7 cellular contexts compared by ENCODE assay signal in the genomic region with DNA sequence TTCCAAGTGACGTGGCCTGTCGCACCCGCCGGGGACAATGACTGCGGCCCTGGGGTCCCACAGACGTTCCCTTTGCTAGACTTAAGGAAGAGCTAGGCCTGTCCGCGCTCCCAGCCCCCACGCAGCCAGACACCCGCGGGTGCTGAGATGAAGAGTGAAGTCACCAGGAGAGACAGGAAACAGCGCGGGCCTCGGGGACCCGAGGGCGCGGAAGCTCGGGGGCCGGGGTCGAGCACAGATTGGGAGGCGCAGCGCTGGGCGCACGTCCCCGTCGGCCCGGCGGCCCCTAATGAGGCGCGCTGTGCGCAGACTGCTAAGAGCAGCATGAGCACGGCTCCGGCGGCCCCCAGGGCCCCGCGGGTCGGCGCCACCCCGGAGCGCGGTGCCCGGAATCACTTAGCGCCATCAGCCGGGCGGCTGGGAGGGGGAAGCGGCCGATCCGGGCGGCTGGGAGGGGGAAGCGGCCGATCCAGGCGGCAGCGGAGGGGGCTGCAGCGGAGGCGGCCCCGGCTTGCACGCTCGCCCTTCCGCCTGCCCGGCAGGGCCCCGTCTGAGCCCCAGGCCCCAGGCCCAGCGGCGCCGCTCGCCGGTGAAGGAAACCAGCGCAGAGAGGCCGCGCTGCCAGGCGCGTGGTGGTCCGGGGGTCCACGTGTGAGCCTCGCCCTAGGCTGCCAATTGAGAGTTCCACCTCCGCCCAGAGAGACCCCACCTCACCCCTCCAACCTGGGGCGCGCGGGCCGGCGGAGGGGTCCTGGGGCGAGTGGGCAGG. TPM values are rescaled to one million over a fixed set of nuclear protein-coding genes. Genes with fewer than 3 reads are reported as not detected.
DNase-seq lines count a peak whose midpoint lies in the region; ATAC-seq, FAIRE-seq and TF ChIP-seq lines count a peak whose summit lies in the region.
"Had no signal": no experiment of that assay in that cellular context is flagged by ENCODE, and none has a peak within 500 bp of the region (broad histone marks: within the 10 kb centered on the region; RNA-seq: fewer than 3 reads in every experiment).

No MANE protein-coding gene starts in this region.

- no peak overlapping the region for H2BK15ac ChIP-seq in IMR-90 (ENCODE audit: low read depth, low read length)

- no peak overlapping the region for H3K9ac ChIP-seq in IMR-90 (ENCODE audit: low read depth, low read length)

- H3K36me3 ChIP-seq in IMR-90 (ENCODE audit: control insufficient read depth, insufficient read depth, low read length) (no peaks in the 10 kb centered on the region), bronchial epithelial cell (ENCODE audit: control insufficient read depth, insufficient read depth, low read length) (no peaks in the 10 kb centered on the region), prostate gland (no peaks in the 10 kb centered on the region)

- peaks cover 2% of the 10 kb centered on the region; the same call in 1 of the 2 replicates for H3K9me1 ChIP-seq in IMR-90 (ENCODE audit: insufficient read depth, low read length)

- peak overlapping the region; percentile 8; the same call in 1 of the 2 replicates for H3K4me2 ChIP-seq in IMR-90 (ENCODE audit: low read depth, low read length)

- no peak overlapping the region for H4K91ac ChIP-seq in IMR-90 (ENCODE audit: insufficient read depth, low read depth, low read length)

- H2BK120ac ChIP-seq in IMR-90 (ENCODE audit: low read depth, low read length): no peak overlapping the region

- in situ Hi-C loops in IMR-90 (cut with MboI; ENCODE audit: low sequenced_read_pairs): no loop called here

- H2AFZ ChIP-seq in IMR-90 (replicated peaks; ENCODE audit: low read length, poor library complexity): peak overlapping the region; percentile 26

- 23% methylated on average over 23 of the region's 81 CpGs; no CpG with 5 or more reads in 1 of the 2 experiments for WGBS in IMR-90 (ENCODE audit: extremely low coverage in 2 of 2, insufficient read length in 1 of 2), 2 experiments
- WGBS in prostate gland: 17% methylated on average over 38 of the region's 81 CpGs

- ATAC-seq in IMR-90 (ENCODE audit: low read depth) (peak; percentile 73), GM19452 (IDR thresholded peaks at IDR 0.05; ENCODE audit: unreplicated experiment) (no peak), HG02973 (IDR thresholded peaks at IDR 0.05; ENCODE audit: unreplicated experiment) (no peak)

- TF ChIP-seq RAD21 in IMR-90 (IDR thresholded peaks at IDR 0.05; ENCODE audit: low read length): no peak

- FAIRE-seq in bronchial epithelial cell (lab: Jason Lieb, UNC): no peak

- CTCF ChIA-PET in IMR-90 (lab: Yijun Ruan, JAX): no interaction called here

- H3K9me3 ChIP-seq in IMR-90 (ENCODE audit: control insufficient read depth, insufficient read depth, low read length) (no peaks in the 10 kb centered on the region), prostate gland (no peaks in the 10 kb centered on the region)

- H3K79me1 ChIP-seq in IMR-90 (ENCODE audit: low read depth in 1 of 2, low read length in 2 of 2): no peaks in the 10 kb centered on the region

- TF ChIP-seq CTCF in IMR-90 (conservative IDR thresholded peaks at IDR 0.05; ENCODE audit: low read depth, low read length): no peak
- TF ChIP-seq CTCF in bronchial epithelial cell (IDR thresholded peaks at IDR 0.05; ENCODE audit: insufficient read depth, low read length, severe bottlenecking): no peak
- no peak for TF ChIP-seq CTCF in retinal pigment epithelial cell (conservative IDR thresholded peaks at IDR 0.05; ENCODE audit: low read depth, low read length)
- TF ChIP-seq CTCF in prostate gland (IDR thresholded peaks at IDR 0.05): no peak

- H3K27ac ChIP-seq in IMR-90 (ENCODE audit: insufficient read depth, low read length) (no peak overlapping the region), prostate gland (no peak overlapping the region)

- no peak for TF ChIP-seq POLR2A in IMR-90 (IDR thresholded peaks at IDR 0.05; ENCODE audit: low read depth, low read length)
- TF ChIP-seq POLR2A in prostate gland (IDR thresholded peaks at IDR 0.05): no peak

- no peak overlapping the region for H3K23ac ChIP-seq in IMR-90 (ENCODE audit: low read depth, low read length)

- no peak overlapping the region for H4K5ac ChIP-seq in IMR-90 (ENCODE audit: low read depth, low read length)

- H2AK9ac ChIP-seq in IMR-90 (replicated peaks; ENCODE audit: low read depth, low read length, poor library complexity): no peak overlapping the region

- H2BK5ac ChIP-seq in IMR-90 (ENCODE audit: low read depth, low read length, poor library complexity, severe bottlenecking): no peak overlapping the region

- no peak overlapping the region for H3K18ac ChIP-seq in IMR-90 (ENCODE audit: low read depth, low read length)

- intact Hi-C loops in IMR-90 (cut with micrococcal nuclease): no loop called here
- intact Hi-C loops in prostate gland (cut with DNase I): no loop called here

- peaks cover 37% of the 10 kb centered on the region for H3K27me3 ChIP-seq in IMR-90 (ENCODE audit: control insufficient read depth, insufficient read depth, low read length)
- no peaks in the 10 kb centered on the region for H3K27me3 ChIP-seq in bronchial epithelial cell (ENCODE audit: control insufficient read depth, insufficient read depth, low read length)
- H3K27me3 ChIP-seq in prostate gland (replicated peaks; ENCODE audit: insufficient read depth): no peaks in the 10 kb centered on the region

- DNase-seq in IMR-90 (no peak), bronchial epithelial cell (ENCODE audit: low read depth) (no peak), retinal pigment epithelial cell (ENCODE audit: low read depth) (no peak), prostate gland (ENCODE audit: low spot score) (no peak)

- no peak overlapping the region; the same call in 1 of the 2 replicates for H3K4me3 ChIP-seq in IMR-90 (ENCODE audit: insufficient read depth, low read depth, low read length)
- peak overlapping the region; percentile 14 for H3K4me3 ChIP-seq in bronchial epithelial cell (ENCODE audit: low read depth, low read length)
- peak overlapping the region; percentile 22 for H3K4me3 ChIP-seq in retinal pigment epithelial cell (ENCODE audit: low read length)
- H3K4me3 ChIP-seq in prostate gland: peak overlapping the region in 1 of 2 donors; percentile 13
- H3K4me3 ChIP-seq: lung had no signal

- H3K4ac ChIP-seq in IMR-90 (ENCODE audit: low read depth, low read length): no peak overlapping the region

- no peak overlapping the region for H3K14ac ChIP-seq in IMR-90 (replicated peaks; ENCODE audit: low read depth, low read length)

- H4K8ac ChIP-seq in IMR-90 (ENCODE audit: low read depth in 2 of 2, low read length in 2 of 2): no peak overlapping the region

- H4K20me1 ChIP-seq in IMR-90 (ENCODE audit: insufficient read depth, low read length): no peaks in the 10 kb centered on the region

- H3K56ac ChIP-seq in IMR-90 (ENCODE audit: extremely low read depth, insufficient read depth, low read length): no peak overlapping the region

- dilution Hi-C loops in IMR-90 (cut with HindIII; ENCODE audit: low sequenced_read_pairs, unreplicated experiment): no loop called here

- BruUV-seq in IMR-90 (replicated peaks; lab: Mats Ljungman, UMichigan): no TSS peak

- no peak overlapping the region for H2BK20ac ChIP-seq in IMR-90 (ENCODE audit: low read depth, low read length)

- no peaks in the 10 kb centered on the region for H3K4me1 ChIP-seq in IMR-90 (ENCODE audit: control insufficient read depth, insufficient read depth, low read length)
- no peaks in the 10 kb centered on the region for H3K4me1 ChIP-seq in prostate gland (replicated peaks)

- POLR2A ChIA-PET in IMR-90 (lab: Charles Lee; ENCODE audit: unreplicated experiment): no interaction called here

- H2AK5ac ChIP-seq in IMR-90 (ENCODE audit: low read depth, low read length): no peak overlapping the region

TF ChIP-seq in IMR-90, 13 proteins besides CTCF, POLR2A, EP300 and RAD21:
- TF ChIP-seq RFX5 (IDR thresholded peaks at IDR 0.05; ENCODE audit: low read depth, low read length) (no peak), MXI1 (IDR thresholded peaks at IDR 0.05; ENCODE audit: borderline replicate concordance, low read depth, low read length) (no peak), FOS (IDR thresholded peaks at IDR 0.05; ENCODE audit: low read depth, low read length) (no peak), NFE2L2 (IDR thresholded peaks at IDR 0.05; ENCODE audit: low read depth, low read length) (no peak)

RNA-seq across cellular contexts. Expression of a gene that starts 8.3 kb away (rescaled TPM):
- total RNA-seq in IMR-90 (2012; rRNA removed) (not detected in 2 replicates), bronchial epithelial cell (not detected in 2 replicates), prostate gland (1 to 10 TPM in 1 of 2 donors, not detected in 1; 3.1 TPM)
- polyA plus RNA-seq in IMR-90 (2012; rRNA removed): not detected in 2 replicates
- polyA plus RNA-seq in IMR-90 (2012; cell fraction: cytosol; rRNA removed): not detected in 2 replicates
- not detected in 2 replicates for polyA plus RNA-seq in IMR-90 (2012; cell fraction: nucleus; rRNA removed; ENCODE audit: low replicate concordance)
- total RNA-seq: lung had no signal
- polyA plus RNA-seq: lung had no signal

RNA-seq across cellular contexts. Expression of a gene that starts 21.4 kb away (rescaled TPM):
- total RNA-seq in IMR-90 (2012; rRNA removed): not detected in 2 replicates
- not detected in 2 replicates for polyA plus RNA-seq in IMR-90 (2012; rRNA removed)
- not detected in 2 replicates for polyA plus RNA-seq in IMR-90 (2012; cell fraction: cytosol; rRNA removed)
- not detected in 2 replicates for polyA plus RNA-seq in IMR-90 (2012; cell fraction: nucleus; rRNA removed; ENCODE audit: low replicate concordance)
- total RNA-seq in bronchial epithelial cell: not detected in 2 replicates
- 1 to 10 TPM in 1 of 2 donors, not detected in 1; 9.8 TPM for total RNA-seq in prostate gland
- total RNA-seq: lung had no signal
- polyA plus RNA-seq: lung had no signal

RNA-seq across cellular contexts. Expression of a gene that starts 46.9 kb away (rescaled TPM):
- total RNA-seq in IMR-90 (2012; rRNA removed) (22.2 and 24.7 TPM in 2 replicates), bronchial epithelial cell (68.0 and 69.5 TPM in 2 replicates), prostate gland (100 to 1,000 TPM in 1 of 2 donors, 10 to 100 TPM in 1; 75.8 to 129 TPM)
- 38.6 and 49.5 TPM in 2 replicates for polyA plus RNA-seq in IMR-90 (2012; rRNA removed)
- 53.9 and 56.0 TPM in 2 replicates for polyA plus RNA-seq in IMR-90 (2012; cell fraction: cytosol; rRNA removed)
- 20.0 and 35.2 TPM in 2 replicates for polyA plus RNA-seq in IMR-90 (2012; cell fraction: nucleus; rRNA removed; ENCODE audit: low replicate concordance)

RNA-seq across cellular contexts. Expression of a gene that starts 49.4 kb away (rescaled TPM):
- total RNA-seq in IMR-90 (2012; rRNA removed) (0.18 and 0.28 TPM in 2 replicates), bronchial epithelial cell (0.13 and 0.53 TPM in 2 replicates), prostate gland (not detected)
- polyA plus RNA-seq in IMR-90 (2012; rRNA removed): 0.16 and 0.21 TPM in 2 replicates
- not detected in 2 replicates for polyA plus RNA-seq in IMR-90 (2012; cell fraction: cytosol; rRNA removed)
- polyA plus RNA-seq in IMR-90 (2012; cell fraction: nucleus; rRNA removed; ENCODE audit: low replicate concordance): 1.7 and 3.5 TPM in 2 replicates
